Comparison of ENCODE assay signal across 8 cellular contexts in the genomic region with DNA sequence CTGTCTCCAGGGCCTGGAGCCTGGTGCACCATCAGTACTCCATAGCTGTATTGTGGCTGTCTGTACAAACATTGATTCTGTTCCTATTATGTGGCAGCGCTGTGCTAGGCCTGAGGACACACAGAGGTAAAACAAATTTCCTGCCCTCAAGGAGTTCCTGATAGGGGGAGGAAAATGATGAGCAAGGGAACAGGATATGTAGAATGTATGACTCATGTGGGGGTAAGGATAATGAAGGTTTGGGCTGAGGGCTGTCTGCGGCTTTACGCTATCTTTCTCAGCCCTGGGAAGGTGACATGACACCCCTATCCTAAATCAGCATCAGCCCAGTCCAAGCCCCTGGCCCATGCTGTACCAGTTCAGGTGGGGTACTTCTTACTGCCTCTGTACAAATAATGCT.
A peak's percentile ranks its signal among the peaks of the same experiment; 100 is the strongest.
DNase-seq lines count a peak whose midpoint lies in the region; ATAC-seq and TF ChIP-seq lines count a peak whose summit lies in the region.
"Not testable (repeated sequence)": the region's sequence is repeated elsewhere in the genome, so short reads cannot be mapped to it uniquely, and the experiment has no call there.

No MANE protein-coding gene starts in this region.

- H3K27me3 ChIP-seq in right atrium auricular region; thoracic aorta (replicated peaks; ENCODE audit: insufficient read depth): not testable (repeated sequence)

- peak; percentile 41 for ATAC-seq in SK-N-SH treated with all-trans-retinoic acid at 6 μM for 48 hours
- not testable (repeated sequence) for ATAC-seq in thoracic aorta (ENCODE audit: insufficient number of reproducible peaks, low FRiP score, low read depth)

- not testable (repeated sequence) for H3K4me3 Mint-ChIP-seq in chondrocyte (ENCODE audit: unreplicated experiment)

- DNase-seq in AG08395 (ENCODE audit: low spot score) (peak; percentile 42), HCEC 1CT (peak; percentile 44), NCI-H69 (lab: John Stamatoyannopoulos, UW) (peak; percentile 85), mesenteric fat pad (ENCODE audit: low spot score) (peak; percentile 26)
- DNase-seq in chondrocyte (ENCODE audit: low spot score); right atrium auricular region (ENCODE audit: low spot score); thoracic aorta (ENCODE audit: low spot score): not testable (repeated sequence)

- TF ChIP-seq CTCF in chondrocyte (IDR thresholded peaks at IDR 0.05); right atrium auricular region (IDR thresholded peaks at IDR 0.05); thoracic aorta (IDR thresholded peaks at IDR 0.05): not testable (repeated sequence)

- not testable (repeated sequence) for H3K27me3 Mint-ChIP-seq in chondrocyte (ENCODE audit: low read depth)

- H3K4me1 ChIP-seq in right atrium auricular region (peaks cover 0 to 23% of the 10 kb centered on the region in 2 donors), thoracic aorta (ENCODE audit: control insufficient read depth in 1 of 2, low read depth in 2 of 2) (peaks cover 22 to 44% of the 10 kb centered on the region in 2 donors)

- H3K27ac ChIP-seq in right atrium auricular region (peak overlapping the region; percentile 42 to 66), thoracic aorta (peak overlapping the region; percentile 86 to 92)

- H3K36me3 ChIP-seq in right atrium auricular region: peaks cover 24% of the 10 kb centered on the region
- not testable (repeated sequence) for H3K36me3 ChIP-seq in thoracic aorta

- H3K4me1 Mint-ChIP-seq in chondrocyte (ENCODE audit: low read depth): peaks cover 38% of the 10 kb centered on the region

- not testable (repeated sequence) for H3K36me3 Mint-ChIP-seq in chondrocyte (ENCODE audit: low read depth)

- H3K9me3 Mint-ChIP-seq in chondrocyte (ENCODE audit: low read depth): not testable (repeated sequence)

- H3K9me3 ChIP-seq in right atrium auricular region, thoracic aorta: not testable (repeated sequence)

- peak overlapping the region; percentile 97 for H3K27ac Mint-ChIP-seq in chondrocyte (ENCODE audit: unreplicated experiment)

- not testable (repeated sequence) for H3K4me3 ChIP-seq in right atrium auricular region
- H3K4me3 ChIP-seq in thoracic aorta: peak overlapping the region; percentile 28
